Comparison of ENCODE assay signal across 12 cellular contexts in the genomic region with DNA sequence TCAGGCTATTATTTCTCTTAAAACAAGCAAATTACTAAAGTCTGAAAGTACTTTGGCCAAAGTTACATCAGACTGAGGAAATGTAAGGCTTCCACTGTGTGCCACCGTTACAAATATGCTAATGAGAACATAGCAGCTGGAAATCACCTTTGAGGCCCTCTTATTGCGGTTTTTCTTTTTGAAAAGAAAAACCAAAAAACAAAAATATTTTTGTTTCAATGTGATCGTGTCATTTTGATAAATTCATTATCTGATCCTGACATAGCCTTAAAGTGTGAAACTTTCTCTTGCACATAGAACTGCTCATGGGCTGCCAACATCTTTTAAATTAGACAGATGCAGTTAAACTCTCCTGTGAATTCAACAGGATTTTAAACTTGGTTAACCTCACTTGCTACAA. TPM values are rescaled to one million over a fixed set of nuclear protein-coding genes. Genes with fewer than 3 reads are reported as not detected.
DNase-seq lines count a peak whose midpoint lies in the region; ATAC-seq lines count a peak whose summit lies in the region.
"Had no signal": no experiment of that assay in that cellular context is flagged by ENCODE, and none has a peak within 500 bp of the region (broad histone marks: within the 10 kb centered on the region; RNA-seq: fewer than 3 reads in every experiment).

No MANE protein-coding gene starts in this region.

- no peaks in the 10 kb centered on the region for H3K36me3 ChIP-seq in mucosa of rectum (ENCODE audit: control insufficient read depth in 2 of 2, insufficient read depth in 2 of 2, low read length in 2 of 2)
- H3K36me3 ChIP-seq in aorta (ENCODE audit: control insufficient read depth in 1 of 2, insufficient read depth in 2 of 2, low read length in 1 of 2), result no peaks in the 10 kb centered on the region
- H3K36me3 ChIP-seq: esophagus squamous epithelium had no signal

- DNase-seq in HCEC 1CT, result no peak
- no peak for DNase-seq in NCI-H510A (lab: John Stamatoyannopoulos, UW)
- DNase-seq in NCI-H2029 (lab: John Stamatoyannopoulos, UW), result no peak
- DNase-seq in aorta, result no peak
- DNase-seq: esophagus squamous epithelium, KG1, mesenchymal stem cell had no signal

- WGBS in aorta, 2 donors, result 81 to 89% methylated on average over 3 of the region's 3 CpGs

- H3K27me3 ChIP-seq in mucosa of rectum (ENCODE audit: control insufficient read depth in 2 of 2, insufficient read depth in 2 of 2, low read length in 2 of 2) (no peaks in the 10 kb centered on the region), aorta (ENCODE audit: control insufficient read depth in 1 of 2, insufficient read depth in 2 of 2, low read length in 1 of 2) (no peaks in the 10 kb centered on the region)
- H3K27me3 ChIP-seq: esophagus squamous epithelium had no signal

- H3K27ac ChIP-seq in mucosa of rectum (ENCODE audit: low read depth in 2 of 2, low read length in 2 of 2) (peak overlapping the region; percentile 2 to 28), aorta (ENCODE audit: low read depth in 1 of 2, low read length in 2 of 2) (no peak overlapping the region)

- intact Hi-C loops in aorta (cut with DNase I), result loop anchor here in 1 of 2 donors (5.0 kb wide), 1 partner anchor 56 kb away; a partner anchor contains a TSS

- H3K9me3 ChIP-seq in mucosa of rectum (ENCODE audit: control insufficient read depth in 2 of 2, low read length in 2 of 2), result no peaks in the 10 kb centered on the region
- no peaks in the 10 kb centered on the region for H3K9me3 ChIP-seq in aorta (ENCODE audit: control insufficient read depth, low read length)
- H3K9me3 ChIP-seq: esophagus squamous epithelium had no signal

- ATAC-seq in GM18870 (IDR thresholded peaks at IDR 0.05; ENCODE audit: unreplicated experiment), result peak; percentile 31
- peak; percentile 24 for ATAC-seq in GM21737 (IDR thresholded peaks at IDR 0.05; ENCODE audit: unreplicated experiment)
- ATAC-seq in HG03575 (IDR thresholded peaks at IDR 0.05; ENCODE audit: extremely low read depth, insufficient number of reproducible peaks, low FRiP score, unreplicated experiment), result peak; percentile 31
- no peak for ATAC-seq in aorta (ENCODE audit: low FRiP score)
- ATAC-seq: Panc1 had no signal

- peaks cover 7 to 14% of the 10 kb centered on the region in 2 donors for H3K4me1 ChIP-seq in mucosa of rectum (ENCODE audit: control insufficient read depth in 2 of 2, insufficient read depth in 2 of 2, low read length in 2 of 2)
- H3K4me1 ChIP-seq in aorta (ENCODE audit: control insufficient read depth in 1 of 2, insufficient read depth in 2 of 2, low read length in 2 of 2), result peaks cover 0 to 2% of the 10 kb centered on the region in 2 donors

- H3K4me3 ChIP-seq in mucosa of rectum (ENCODE audit: low read length in 2 of 2) (no peak overlapping the region), aorta (ENCODE audit: low read length in 2 of 2) (no peak overlapping the region)
- H3K4me3 ChIP-seq: esophagus squamous epithelium had no signal

- H3K9ac ChIP-seq in mucosa of rectum (ENCODE audit: low read depth in 1 of 2, low read length in 2 of 2), result peak overlapping the region in 1 of 2 donors; percentile 28

RNA-seq across cellular contexts. Expression of a gene that starts 2.8 kb away (rescaled TPM):
- total RNA-seq in aorta, result 10 to 100 TPM in 1 of 2 donors, 1 to 10 TPM in 1; 8.5 to 12.6 TPM
- polyA plus RNA-seq in aorta, result 10 to 100 TPM in 1 of 2 donors, 1 to 10 TPM in 1; 9.9 to 11.3 TPM

RNA-seq across cellular contexts. Expression of a gene that starts 8.7 kb away (rescaled TPM):
- 10 to 100 TPM; 36.7 to 52.7 TPM for total RNA-seq in aorta
- polyA plus RNA-seq in aorta, result 10 to 100 TPM in 1 of 2 donors, 1 to 10 TPM in 1; 6.6 to 11.2 TPM

RNA-seq across cellular contexts. Expression of a gene that starts 56.9 kb away (rescaled TPM):
- total RNA-seq in aorta, result 10 to 100 TPM; 12.9 to 17.9 TPM
- polyA plus RNA-seq in aorta, result 10 to 100 TPM in 1 of 2 donors, 1 to 10 TPM in 1; 9.4 to 15.3 TPM

Comparison
In these comparisons a context has a peak if more than half of its experiments do, and no peak if none do; other contexts are left out.
1. H3K27ac ChIP-seq: peak in mucosa of rectum (2 of 2); none in aorta (0 of 2).